1 cellular context compared by ENCODE assay signal in genomic region chr4:167779280-167779679, GRCh38.
TF ChIP-seq lines count a peak whose summit lies in the region.

No MANE protein-coding gene starts in this region.

TF ChIP-seq in H1, 55 proteins besides CTCF, POLR2A, EP300 and RAD21:
- TF ChIP-seq POLR2AphosphoS5 (IDR thresholded peaks at IDR 0.05; ENCODE audit: low read depth, low read length) (no peak), MAX (IDR thresholded peaks at IDR 0.05) (peak; percentile 33; the same call in 1 of the 2 replicates)
